In the genomic region with DNA sequence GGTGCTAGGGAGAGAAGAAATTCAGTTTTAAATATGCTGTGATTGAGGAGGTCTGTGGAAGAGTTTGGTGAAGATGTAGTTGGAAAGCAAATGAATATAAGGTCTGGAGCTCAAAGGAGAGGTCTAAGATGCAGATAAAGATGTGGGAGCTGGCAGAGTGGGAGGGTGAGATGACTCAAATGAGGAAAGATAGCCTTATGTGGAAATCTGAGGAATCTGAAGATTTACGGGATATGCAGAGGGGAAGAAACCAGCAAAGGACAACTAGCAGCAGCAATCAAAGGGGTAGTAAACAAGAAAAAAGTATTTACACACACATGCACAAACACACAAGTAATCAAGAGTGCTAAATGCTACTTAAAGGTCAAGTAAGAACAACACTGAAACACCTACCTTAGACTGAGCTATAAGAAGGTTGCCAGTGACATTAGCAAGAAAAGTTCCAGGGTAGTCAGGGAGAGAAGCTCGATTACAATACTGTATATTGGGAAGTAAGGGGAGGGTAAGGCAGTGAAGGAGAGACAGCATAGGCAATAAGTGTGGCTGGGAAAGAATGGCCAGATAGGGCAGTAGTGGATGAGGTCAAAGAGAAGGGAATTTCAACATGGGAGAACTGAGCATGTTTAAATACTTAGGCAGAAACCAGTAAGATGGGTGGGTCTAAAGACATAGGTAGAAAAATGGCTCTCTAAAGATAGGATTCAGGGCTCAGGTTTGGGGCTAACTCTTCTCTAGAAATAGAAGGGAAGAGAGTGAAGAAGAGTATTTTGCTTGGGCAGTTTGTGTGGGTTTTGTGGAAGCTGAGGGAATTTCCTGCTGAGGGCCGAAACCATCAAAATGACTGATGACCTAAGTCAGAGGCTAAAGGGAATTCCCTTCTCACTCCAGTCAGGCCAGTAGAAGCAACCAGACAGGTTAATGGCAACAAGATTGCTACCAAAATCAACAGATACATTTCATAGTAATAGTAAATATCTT, we compare ENCODE assay signal across 10 cellular contexts. TPM values are rescaled to one million over a fixed set of nuclear protein-coding genes. Genes with fewer than 3 reads are reported as not detected.
A peak's percentile ranks its signal among the peaks of the same experiment; 100 is the strongest.
DNase-seq lines count a peak whose midpoint lies in the region; ATAC-seq and TF ChIP-seq lines count a peak whose summit lies in the region.
"Had no signal": no experiment of that assay in that cellular context is flagged by ENCODE, and none has a peak within 500 bp of the region (broad histone marks: within the 10 kb centered on the region; RNA-seq: fewer than 3 reads in every experiment).

No MANE protein-coding gene starts in this region.

- H3K4me1 ChIP-seq in neutrophil (ENCODE audit: control insufficient read depth in 1 of 2, insufficient read depth in 1 of 2, low read depth in 1 of 2, low read length in 1 of 2) = peaks cover 48 to 59% of the 10 kb centered on the region in 2 experiments

- peaks cover 33% of the 10 kb centered on the region for H3K36me3 ChIP-seq in neutrophil
- H3K36me3 ChIP-seq: pancreas had no signal

- peak; percentile 48 for DNase-seq in M059J (ENCODE audit: low read depth)
- no peak for DNase-seq in NOMO-1 treated with DMSO at 0.1 percent for 48 hours (lab: John Stamatoyannopoulos, UW; ENCODE audit: unreplicated experiment)
- no peak for DNase-seq in NCI-H2029 treated with DMSO at 0.1 percent for 48 hours (lab: John Stamatoyannopoulos, UW)
- DNase-seq in NCI-H2171 (lab: John Stamatoyannopoulos, UW) = no peak
- no peak for DNase-seq in NCI-H128 (lab: John Stamatoyannopoulos, UW; ENCODE audit: unreplicated experiment)
- DNase-seq: NCI-H524, pancreas had no signal

- TF ChIP-seq CTCF in neutrophil (IDR thresholded peaks at IDR 0.05) = no peak

- H3K27me3 ChIP-seq in neutrophil = no peaks in the 10 kb centered on the region
- H3K27me3 ChIP-seq: pancreas had no signal

- ATAC-seq in GM18873 (IDR thresholded peaks at IDR 0.05; ENCODE audit: low FRiP score, unreplicated experiment) = peak; percentile 90
- ATAC-seq in HG02571 (IDR thresholded peaks at IDR 0.05; ENCODE audit: unreplicated experiment) = peak; percentile 79

- peak overlapping the region; percentile 63 for H3K27ac ChIP-seq in neutrophil

- no peaks in the 10 kb centered on the region for H3K9me3 ChIP-seq in neutrophil
- H3K9me3 ChIP-seq: pancreas had no signal

- no peak overlapping the region for H3K4me3 ChIP-seq in neutrophil (ENCODE audit: low read depth in 1 of 2, low read length in 1 of 2)
- H3K4me3 ChIP-seq: pancreas had no signal

RNA-seq across cellular contexts. Expression of gene CMTM6, which starts 8.9 kb away (rescaled TPM):
- total RNA-seq in M059J (2014; rRNA removed; shearing (Covaris generic)) = 115 and 144 TPM in 2 replicates
